Comparison of ENCODE assay signal across 22 cellular contexts in the genomic region with DNA sequence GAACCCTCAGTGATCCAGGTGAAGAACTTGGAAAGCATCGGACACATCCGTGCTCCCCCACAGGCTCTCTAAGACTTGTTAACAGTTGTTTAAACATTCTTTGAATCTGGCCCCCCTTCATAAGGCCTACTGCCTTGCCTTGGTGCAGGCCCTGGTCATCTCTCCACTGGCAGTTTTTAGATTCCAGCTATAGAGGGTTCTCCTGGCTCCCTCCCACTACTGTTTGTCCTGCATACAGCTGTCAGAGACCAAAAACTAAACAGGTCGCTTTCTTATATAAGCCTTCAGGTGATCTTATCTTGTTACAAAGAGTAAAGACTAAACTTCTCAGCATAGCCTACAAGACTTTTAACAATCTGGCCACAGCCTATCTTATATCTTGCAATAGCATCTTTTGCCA.
"Had no signal": no experiment of that assay in that cellular context is flagged by ENCODE, and none has a peak within 500 bp of the region (broad histone marks: within the 10 kb centered on the region; RNA-seq: fewer than 3 reads in every experiment).

No MANE protein-coding gene starts in this region.

- DNase-seq: activated CD4-positive, alpha-beta T cell treated with anti-CD3 and anti-CD28 coated beads, Interleukin-2, amount 50 U/mL, for 4 hours; activated naive CD4-positive, alpha-beta T cell treated with Interleukin-2 at 50 U/mL for 16 hours; activated naive CD8-positive, alpha-beta T cell treated with anti-CD3 and anti-CD28 coated beads for 36 hours; activated T-cell treated with anti-CD3 and anti-CD28 coated beads, Interleukin-2, amount 50 U/mL, for 48 hours; cerebellar nuclear complex; endodermal cell; esophagus squamous epithelium; head of caudate nucleus; left colon; lower lobe of right lung; mesendoderm; mucosa of descending colon; nephron progenitor cell; sigmoid colon; stimulated activated CD4-positive, alpha-beta T cell treated with anti-CD3 and anti-CD28 coated beads, Interleukin-2, amount 100 ng/mL, for 48 hours; stimulated activated CD8-positive, alpha-beta memory T cell treated with anti-CD3 and anti-CD28 coated beads, Interleukin-4, amount 100 ng/mL, for 48 hours; T-helper 2 cell; transverse colon had no signal

- H3K4me1 ChIP-seq: esophagus squamous epithelium, lower lobe of right lung, parathyroid adenoma, transverse colon had no signal

- H3K9me3 ChIP-seq: esophagus squamous epithelium, gastroesophageal sphincter, lower lobe of right lung, mucosa of descending colon, sigmoid colon, transverse colon had no signal

- H3K4me3 ChIP-seq: coronary artery, esophagus squamous epithelium, gastroesophageal sphincter, lower lobe of right lung, mucosa of descending colon, sigmoid colon, transverse colon had no signal

- H3K27ac ChIP-seq: coronary artery, esophagus squamous epithelium, gastroesophageal sphincter, lower lobe of right lung, parathyroid adenoma, sigmoid colon, transverse colon, VCaP had no signal

- ATAC-seq: gastroesophageal sphincter, left colon, lower lobe of right lung, mucosa of descending colon had no signal

- H3K27me3 ChIP-seq: gastroesophageal sphincter, sigmoid colon had no signal
